19 cellular contexts compared by ENCODE assay signal in the genomic region with DNA sequence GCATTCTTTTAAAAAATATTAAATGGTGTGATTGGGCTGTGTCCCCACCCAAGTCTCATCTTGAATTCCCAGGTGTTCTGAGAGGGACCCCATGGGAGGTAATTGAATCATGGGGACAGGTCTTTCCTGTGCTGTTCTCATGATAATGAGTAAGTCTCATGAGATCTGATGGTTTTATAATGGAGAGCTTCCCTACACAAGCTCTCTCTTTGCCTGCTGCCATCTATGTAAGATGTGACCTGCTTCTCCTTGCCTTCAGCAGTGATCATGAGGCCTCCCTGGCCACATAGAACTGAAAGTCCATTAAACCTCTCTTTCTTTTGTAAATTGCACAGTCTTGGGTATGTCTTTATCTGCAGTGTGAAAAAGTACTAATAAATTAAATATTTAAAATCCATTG. TPM values are rescaled to one million over a fixed set of nuclear protein-coding genes. Genes with fewer than 3 reads are reported as not detected.
DNase-seq lines count a peak whose midpoint lies in the region; ATAC-seq and TF ChIP-seq lines count a peak whose summit lies in the region.
"Had no signal": no experiment of that assay in that cellular context is flagged by ENCODE, and none has a peak within 500 bp of the region (broad histone marks: within the 10 kb centered on the region; RNA-seq: fewer than 3 reads in every experiment).

No MANE protein-coding gene starts in this region.

- no peak overlapping the region for H3T11ph ChIP-seq in H9 (ENCODE audit: low read length)

- no peak overlapping the region for H3K4me3 Mint-ChIP-seq in CD8-positive, alpha-beta T cell
- H3K4me3 Mint-ChIP-seq in H9 (no peak overlapping the region), WTC11 (no peak overlapping the region), neural crest cell (no peak overlapping the region)
- H3K4me3 Mint-ChIP-seq: B cell, HFFc6 had no signal

- no peak overlapping the region for H3K4me3 ChIP-seq in CD8-positive, alpha-beta T cell (ENCODE audit: low read depth, low read length)
- H3K4me3 ChIP-seq in ovary (no peak overlapping the region), suprapubic skin (no peak overlapping the region)
- H3K4me3 ChIP-seq: BLaER1 treated with 17β-estradiol and CSF1 and Interleukin-3, amounts not matched to agents 10 nM and 100 nM; GM12878 had no signal

- H4K5ac ChIP-seq in H9 (ENCODE audit: insufficient read length, low read depth, low read length) = no peak overlapping the region

- H4K8ac ChIP-seq in H9 (replicated peaks; ENCODE audit: insufficient read length, low read depth, low read length) = no peak overlapping the region

- H3K23ac ChIP-seq in H9 (ENCODE audit: insufficient read length, low read depth, low read length) = no peak overlapping the region

- no peaks in the 10 kb centered on the region for H3K23me2 ChIP-seq in H9 (ENCODE audit: insufficient read length, low read depth, low read length, poor library complexity, severe bottlenecking)

- no peak overlapping the region for H2BK15ac ChIP-seq in H9 (ENCODE audit: low read depth, low read length)

- H3K36me3 ChIP-seq in CD8-positive, alpha-beta T cell (ENCODE audit: insufficient read depth, low read length) = no peaks in the 10 kb centered on the region
- H3K36me3 ChIP-seq in ovary = no peaks in the 10 kb centered on the region
- H3K36me3 ChIP-seq in suprapubic skin = no peaks in the 10 kb centered on the region

- no peak for TF ChIP-seq EP300 in ovary (IDR thresholded peaks at IDR 0.05)
- TF ChIP-seq EP300 in suprapubic skin (IDR thresholded peaks at IDR 0.05) = no peak

- H3K27me3 ChIP-seq in CD8-positive, alpha-beta T cell (ENCODE audit: insufficient read depth, low read length) = no peaks in the 10 kb centered on the region
- H3K27me3 ChIP-seq in H9 (ENCODE audit: insufficient read depth, low read length) = no peaks in the 10 kb centered on the region
- no peaks in the 10 kb centered on the region for H3K27me3 ChIP-seq in ovary
- H3K27me3 ChIP-seq in suprapubic skin = no peaks in the 10 kb centered on the region
- H3K27me3 ChIP-seq: BLaER1 treated with 17β-estradiol and CSF1 and Interleukin-3, amounts not matched to agents 10 nM and 100 nM had no signal

- H3K4me2 ChIP-seq in H9 (ENCODE audit: insufficient read depth, insufficient read length, low read length) = no peak overlapping the region
- H3K4me2 ChIP-seq: BLaER1 treated with 17β-estradiol and CSF1 and Interleukin-3, amounts not matched to agents 10 nM and 100 nM had no signal

- TF ChIP-seq CTCF in CD8-positive, alpha-beta T cell (IDR thresholded peaks at IDR 0.05) = no peak
- TF ChIP-seq CTCF in H9 (conservative IDR thresholded peaks at IDR 0.05) (no peak), WTC11 (IDR thresholded peaks at IDR 0.05) (no peak), neural crest cell (conservative IDR thresholded peaks at IDR 0.05) (no peak), ovary (IDR thresholded peaks at IDR 0.05) (no peak), suprapubic skin (IDR thresholded peaks at IDR 0.05) (no peak)

- no peak overlapping the region for H3K4ac ChIP-seq in H9 (ENCODE audit: low read depth, low read length)

- no peaks in the 10 kb centered on the region for H3K79me1 ChIP-seq in H9 (ENCODE audit: insufficient read depth, low read depth, low read length, poor library complexity, severe bottlenecking)

- no peak overlapping the region for H3K14ac ChIP-seq in H9 (ENCODE audit: insufficient read depth, low read length)

- ATAC-seq in CD8-positive, alpha-beta T cell = no peak
- ATAC-seq in WTC11 = peak; percentile 34
- no peak for ATAC-seq in activated CD4-positive, CD25-positive, alpha-beta regulatory T cell treated with anti-CD3 and anti-CD28 coated beads, Interleukin-2, amount 50 U/mL, for 24 hours
- ATAC-seq: GM12878, HCT116 had no signal

- H3K4me1 ChIP-seq in CD8-positive, alpha-beta T cell (ENCODE audit: insufficient read depth, low read length) = peaks cover 72% of the 10 kb centered on the region
- peaks cover 4% of the 10 kb centered on the region; the same call in 1 of the 2 replicates for H3K4me1 ChIP-seq in H9 (ENCODE audit: insufficient read depth, low read length)
- H3K4me1 ChIP-seq in ovary (ENCODE audit: insufficient read depth) = peaks cover 13% of the 10 kb centered on the region
- peaks cover 30% of the 10 kb centered on the region for H3K4me1 ChIP-seq in suprapubic skin

- H3K9me3 Mint-ChIP-seq in CD8-positive, alpha-beta T cell = no peaks in the 10 kb centered on the region
- H3K9me3 Mint-ChIP-seq in H9 (peaks cover 6 to 15% of the 10 kb centered on the region in 2 experiments; a peak in 4 of 5 replicates), WTC11 (no peaks in the 10 kb centered on the region), neural crest cell (no peaks in the 10 kb centered on the region)
- H3K9me3 Mint-ChIP-seq: CD8-positive, alpha-beta memory T cell; HFFc6 had no signal

- TF ChIP-seq POLR2A in ovary (IDR thresholded peaks at IDR 0.05) (no peak), suprapubic skin (IDR thresholded peaks at IDR 0.05) (no peak)

- H3K36me3 Mint-ChIP-seq in CD8-positive, alpha-beta T cell = peaks cover 47% of the 10 kb centered on the region
- peaks cover 44 to 58% (median 45%) of the 10 kb centered on the region in 3 experiments for H3K36me3 Mint-ChIP-seq in H9 (ENCODE audit: insufficient read depth in 1 of 3, low read depth in 3 of 3)
- H3K36me3 Mint-ChIP-seq in WTC11 = peaks cover 27% of the 10 kb centered on the region
- H3K36me3 Mint-ChIP-seq in neural crest cell (ENCODE audit: low read depth) = peaks cover 11% of the 10 kb centered on the region

- H3K9me3 ChIP-seq in CD8-positive, alpha-beta T cell (ENCODE audit: low read length) = no peaks in the 10 kb centered on the region
- H3K9me3 ChIP-seq in H9 (ENCODE audit: control insufficient read depth, low read depth, low read length) = no peaks in the 10 kb centered on the region
- no peaks in the 10 kb centered on the region for H3K9me3 ChIP-seq in ovary
- H3K9me3 ChIP-seq in suprapubic skin = no peaks in the 10 kb centered on the region

- peaks cover 71% of the 10 kb centered on the region for H3K79me2 ChIP-seq in H9 (ENCODE audit: insufficient read depth, low read length)

- no peak overlapping the region for H2BK12ac ChIP-seq in H9 (ENCODE audit: insufficient read length, low read depth, low read length)

- no peak overlapping the region for H2AFZ ChIP-seq in H9 (ENCODE audit: low read length)

- DNase-seq in CD8-positive, alpha-beta T cell = no peak
- DNase-seq in H9 (no peak), WTC11 (ENCODE audit: low spot score) (no peak), neural crest cell (ENCODE audit: low read depth, low spot score) (no peak), ovary (no peak), suprapubic skin (ENCODE audit: low spot score in 2 of 2) (no peak)
- DNase-seq: CD8-positive, alpha-beta memory T cell; COR-L47; DMS 273 treated with DMSO at 0.1 percent for 48 hours; DMS53; DND-41; EL; HFFc6 had no signal

- H3K27ac ChIP-seq in CD8-positive, alpha-beta T cell (ENCODE audit: low read depth, low read length) = no peak overlapping the region
- H3K27ac ChIP-seq in H9 (ENCODE audit: insufficient read length, low read depth, low read length) (no peak overlapping the region), ovary (no peak overlapping the region), suprapubic skin (no peak overlapping the region)
- H3K27ac ChIP-seq: BLaER1 treated with 17β-estradiol and CSF1 and Interleukin-3, amounts not matched to agents 10 nM and 100 nM; HL-60 had no signal

- intact Hi-C loops in CD8-positive, alpha-beta T cell (cut with DNase I, micrococcal nuclease) = no loop called here
- intact Hi-C loops in ovary (cut with DNase I) = no loop called here

- H3K27ac Mint-ChIP-seq in CD8-positive, alpha-beta T cell = peak overlapping the region; percentile 30
- H3K27ac Mint-ChIP-seq in H9 (peak overlapping the region in 2 of 3 experiments; percentile 66 to 68; a peak in 1 of 7 replicates), WTC11 (peak overlapping the region; percentile 71), neural crest cell (ENCODE audit: unreplicated experiment) (peak overlapping the region; percentile 29)
- H3K27ac Mint-ChIP-seq: B cell; CD8-positive, alpha-beta memory T cell; HFFc6 had no signal

- no peak overlapping the region for H3K18ac ChIP-seq in H9 (ENCODE audit: insufficient read length, low read depth, low read length)

- H2AK5ac ChIP-seq in H9 (ENCODE audit: insufficient read length, low read length) = no peak overlapping the region

- no peaks in the 10 kb centered on the region for H3K27me3 Mint-ChIP-seq in CD8-positive, alpha-beta T cell (ENCODE audit: low read depth)
- H3K27me3 Mint-ChIP-seq in H9 (ENCODE audit: low read depth) (no peaks in the 10 kb centered on the region), WTC11 (ENCODE audit: low read depth) (no peaks in the 10 kb centered on the region), neural crest cell (ENCODE audit: low read depth) (no peaks in the 10 kb centered on the region)
- H3K27me3 Mint-ChIP-seq: B cell had no signal

- POLR2A ChIA-PET in CD8-positive, alpha-beta T cell (lab: Charles Lee) = no interaction called here
- POLR2A ChIA-PET in WTC11 (lab: Charles Lee) = no interaction called here

- CTCF ChIA-PET in CD8-positive, alpha-beta T cell (lab: Charles Lee) = interaction anchor here (0.6 kb wide), 1 partner anchor 226 kb away, joined by 3 read pairs; no protein-coding TSS in a partner anchor
- CTCF ChIA-PET in WTC11 (lab: Charles Lee) = no interaction called here

- no peak overlapping the region for H2BK120ac ChIP-seq in H9 (ENCODE audit: low read depth, low read length, poor library complexity, severe bottlenecking)

- H3K4me1 Mint-ChIP-seq in CD8-positive, alpha-beta T cell (ENCODE audit: low read depth) = peaks cover 76% of the 10 kb centered on the region
- H3K4me1 Mint-ChIP-seq in H9 (peaks cover 58 to 60% of the 10 kb centered on the region in 2 experiments), WTC11 (peaks cover 64% of the 10 kb centered on the region), neural crest cell (peaks cover 17% of the 10 kb centered on the region)

- H2BK5ac ChIP-seq in H9 (ENCODE audit: insufficient read length, low read length) = no peak overlapping the region

- no peak overlapping the region for H2BK20ac ChIP-seq in H9 (ENCODE audit: low read depth, low read length, poor library complexity, severe bottlenecking)

- no peak overlapping the region for H4K91ac ChIP-seq in H9 (ENCODE audit: insufficient read length, low read depth, low read length)

- H4K20me1 ChIP-seq in H9 (ENCODE audit: control insufficient read depth, insufficient read depth, insufficient read length) = no peaks in the 10 kb centered on the region

- no peak overlapping the region for H3K9ac ChIP-seq in H9 (ENCODE audit: extremely low read depth, insufficient read length, low read length)
- H3K9ac ChIP-seq: BLaER1 treated with 17β-estradiol and CSF1 and Interleukin-3, amounts not matched to agents 10 nM and 100 nM had no signal

- no peak overlapping the region for H3K56ac ChIP-seq in H9 (ENCODE audit: insufficient read length, low read depth, low read length)

RNA-seq across cellular contexts. Expression of gene PPM1B, which starts 10.3 kb away (rescaled TPM):
- 10 to 100 TPM; 88.7 to 93.0 TPM for total RNA-seq in CD8-positive, alpha-beta T cell
- 148 and 156 TPM in 2 replicates for total RNA-seq in H9 (2021)
- total RNA-seq in WTC11 (2021) = 94.2 to 102 TPM (median 96.4 TPM) in 3 replicates
- total RNA-seq in neural crest cell = 37.4 and 42.3 TPM in 2 replicates
- 10 to 100 TPM; 31.2 to 43.4 (median 35.7) TPM for total RNA-seq in ovary
- polyA plus RNA-seq in ovary = 10 to 100 TPM; 27.6 to 35.8 TPM
- total RNA-seq in suprapubic skin = 10 to 100 TPM; 28.3 to 63.9 (median 37.9) TPM
